ENCODE assay signal across 22 cellular contexts in the genomic region with DNA sequence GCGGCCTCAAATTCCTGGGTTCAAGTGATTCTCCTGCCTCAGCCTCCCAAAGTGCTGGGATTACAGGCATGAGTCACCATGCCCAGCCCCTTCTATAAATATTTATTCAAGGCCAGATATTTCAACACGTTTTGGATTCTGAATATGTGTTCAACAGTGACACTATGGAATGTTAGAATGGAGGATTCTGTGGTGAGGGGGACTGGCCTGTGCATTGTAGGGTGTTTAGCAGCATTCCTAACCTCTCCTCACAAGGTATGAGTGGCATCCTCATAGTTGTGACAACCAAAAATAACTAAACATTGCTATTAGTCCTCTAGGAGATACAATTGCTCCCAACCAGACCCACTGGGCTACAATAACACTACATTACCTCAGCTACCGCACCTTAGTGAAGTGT.
"Had no signal": no experiment of that assay in that cellular context is flagged by ENCODE, and none has a peak within 500 bp of the region (broad histone marks: within the 10 kb centered on the region; RNA-seq: fewer than 3 reads in every experiment).

No MANE protein-coding gene starts in this region.

- H3K27me3 Mint-ChIP-seq: activated CD4-positive, alpha-beta T cell treated with anti-CD3 and anti-CD28 coated beads, Interleukin-2, amount 10 ng/mL, durations not matched to agents 7 days and 5 days; activated naive CD8-positive, alpha-beta T cell; activated T-helper 17 cell treated with anti-CD3 and anti-CD28 coated beads, Interleukin-2, amount 50 U/mL, for 72 hours had no signal

- H3K27ac ChIP-seq: colonic mucosa had no signal

- H3K4me3 Mint-ChIP-seq: activated CD4-positive, alpha-beta memory T cell treated with anti-CD3 and anti-CD28 coated beads for 36 hours; activated CD4-positive, alpha-beta T cell treated with anti-CD3 and anti-CD28 coated beads, Interleukin-2, amount 10 ng/mL, durations not matched to agents 7 days and 5 days; activated naive CD4-positive, alpha-beta T cell treated with anti-CD3 and anti-CD28 coated beads for 36 hours; activated naive CD8-positive, alpha-beta T cell; activated T-helper 17 cell treated with anti-CD3 and anti-CD28 coated beads, Interleukin-2, amount 50 U/mL, for 72 hours; T-cell had no signal

- H3K9me3 Mint-ChIP-seq: activated CD4-positive, alpha-beta memory T cell treated with anti-CD3 and anti-CD28 coated beads for 36 hours; activated CD4-positive, alpha-beta T cell treated with anti-CD3 and anti-CD28 coated beads, Interleukin-2, amount 10 ng/mL, durations not matched to agents 7 days and 5 days; activated naive CD4-positive, alpha-beta T cell treated with anti-CD3 and anti-CD28 coated beads for 36 hours; activated T-helper 17 cell treated with anti-CD3 and anti-CD28 coated beads, Interleukin-2, amount 50 U/mL, for 72 hours; T-cell had no signal

- H3K36me3 ChIP-seq: colonic mucosa had no signal

- H3K27ac Mint-ChIP-seq: activated CD4-positive, alpha-beta memory T cell treated with anti-CD3 and anti-CD28 coated beads for 36 hours; activated CD4-positive, alpha-beta T cell treated with anti-CD3 and anti-CD28 coated beads, Interleukin-2, amount 10 ng/mL, durations not matched to agents 7 days and 5 days; activated naive CD4-positive, alpha-beta T cell treated with anti-CD3 and anti-CD28 coated beads for 36 hours; activated naive CD8-positive, alpha-beta T cell; activated T-helper 17 cell treated with anti-CD3 and anti-CD28 coated beads, Interleukin-2, amount 50 U/mL, for 72 hours; T-cell had no signal

- H3K9me3 ChIP-seq: colonic mucosa had no signal

- H3K4me1 ChIP-seq: colonic mucosa had no signal

- H3K36me3 Mint-ChIP-seq: activated CD4-positive, alpha-beta memory T cell treated with anti-CD3 and anti-CD28 coated beads for 36 hours; activated naive CD8-positive, alpha-beta T cell; T-cell had no signal

- ATAC-seq: activated T-helper 17 cell treated with anti-CD3 and anti-CD28 coated beads, Interleukin-2, amount 50 U/mL, for 72 hours; T-cell had no signal

- H3K4me1 Mint-ChIP-seq: activated CD4-positive, alpha-beta T cell treated with anti-CD3 and anti-CD28 coated beads, Interleukin-2, amount 10 ng/mL, durations not matched to agents 7 days and 5 days; activated T-helper 17 cell treated with anti-CD3 and anti-CD28 coated beads, Interleukin-2, amount 50 U/mL, for 72 hours; T-cell had no signal

- H3K27me3 ChIP-seq: colonic mucosa had no signal

- DNase-seq: activated CD4-positive, alpha-beta memory T cell treated with anti-CD3 and anti-CD28 coated beads for 36 hours; activated CD4-positive, alpha-beta T cell treated with anti-CD3 and anti-CD28 coated beads, Interleukin-2, amount 10 ng/mL, durations not matched to agents 7 days and 5 days; activated CD4-positive, CD25-positive, alpha-beta regulatory T cell; activated CD8-positive, alpha-beta memory T cell treated with anti-CD3 and anti-CD28 coated beads for 24 hours; activated gamma-delta T cell; activated naive CD4-positive, alpha-beta T cell treated with anti-CD3 and anti-CD28 coated beads for 36 hours; activated T-cell treated with anti-CD3 and anti-CD28 coated beads for 4 hours; activated T-cell treated with anti-CD3 and anti-CD28 coated beads, Interleukin-2, amount 50 U/mL, for 48 hours; amygdala; colonic mucosa; MV-4-11; NCI-H1092 treated with DMSO at 0.1 percent for 48 hours; NCI-H1436; NCI-H1694 treated with DMSO at 0.1 percent for 48 hours; NCI-H2029 treated with DMSO at 0.1 percent for 48 hours; NCI-H524; SIG-M5; T-cell; T-helper 2 cell; T1000 had no signal

- H3K4me3 ChIP-seq: colonic mucosa had no signal
